In the genomic region with DNA sequence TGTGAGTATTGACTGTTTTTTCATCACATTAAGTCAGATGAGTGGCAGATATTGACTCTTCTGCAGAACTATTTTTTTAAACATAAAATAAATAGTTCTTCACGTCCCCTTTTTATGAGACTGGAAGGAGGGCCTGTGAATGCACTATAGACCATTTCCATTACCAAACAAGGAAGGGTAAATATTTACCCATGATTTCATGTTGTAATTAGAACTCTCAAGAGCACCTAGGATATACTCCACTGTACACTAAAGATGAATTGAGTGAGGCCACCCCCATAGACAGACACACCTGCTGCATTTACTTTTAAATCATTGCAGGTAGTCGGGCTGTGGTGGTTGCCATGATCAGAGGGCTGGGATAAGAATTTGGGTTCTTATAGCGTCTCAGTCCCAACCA, we compare ENCODE assay signal across 25 cellular contexts. TPM values are rescaled to one million over a fixed set of nuclear protein-coding genes. Genes with fewer than 3 reads are reported as not detected.
DNase-seq lines count a peak whose midpoint lies in the region; ATAC-seq and TF ChIP-seq lines count a peak whose summit lies in the region.
"Had no signal": no experiment of that assay in that cellular context is flagged by ENCODE, and none has a peak within 500 bp of the region (broad histone marks: within the 10 kb centered on the region; RNA-seq: fewer than 3 reads in every experiment).

No MANE protein-coding gene starts in this region.

- ATAC-seq in activated T-cell treated with anti-CD3 and anti-CD28 coated beads, Interleukin-2, amount 50 U/mL, for 4 hours = no peak
- no peak for ATAC-seq in GM21515 (IDR thresholded peaks at IDR 0.05; ENCODE audit: unreplicated experiment)
- ATAC-seq: esophagus mucosa; GM12878; natural killer cell treated with Interleukin-12 subunit alpha and Interleukin-12 subunit beta and Interleukin-15 and Interleukin-18, amount 100 ng/mL, for 72 hours had no signal

- DNase-seq in NCI-H2107 treated with DMSO at 0.1 percent for 48 hours (lab: John Stamatoyannopoulos, UW; ENCODE audit: unreplicated experiment) (peak; percentile 81), NCI-H2107 (lab: John Stamatoyannopoulos, UW) (no peak), NCI-H2081 (lab: John Stamatoyannopoulos, UW) (peak; percentile 52 to 85), NCI-H774 (lab: John Stamatoyannopoulos, UW) (peak; percentile 84), neural progenitor cell (ENCODE audit: low spot score) (no peak), NOMO-1 treated with dmso at 0.1 percent for 144 hours (lab: John Stamatoyannopoulos, UW; ENCODE audit: unreplicated experiment) (no peak)
- no peak for DNase-seq in activated T-cell treated with anti-CD3 and anti-CD28 coated beads, Interleukin-2, amount 50 U/mL, for 4 hours
- DNase-seq: 8988T; activated CD4-positive, alpha-beta T cell treated with anti-CD3 and anti-CD28 coated beads, Interleukin-2, amount 50 U/mL, for 1 hour; activated CD8-positive, alpha-beta memory T cell treated with anti-CD3 and anti-CD28 coated beads, Interleukin-2, amount 50 U/mL, for 48 hours; activated gamma-delta T cell; amygdala; H7; kidney glomerular epithelial cell; NCI-H226; posterior cingulate gyrus; Right ventricle myocardium superior; stimulated activated CD4-positive, alpha-beta T cell treated with anti-CD3 and anti-CD28 coated beads, Interleukin-1b, Interleukin-23, amount 100 ng/mL, for 48 hours; stimulated activated naive CD4-positive, alpha-beta T cell; tibial artery had no signal

- H2AFZ ChIP-seq in neural progenitor cell (replicated peaks) = no peak overlapping the region

- peaks cover 2% of the 10 kb centered on the region for H3K27me3 Mint-ChIP-seq in neural progenitor cell (ENCODE audit: insufficient read depth, low read depth)
- no peaks in the 10 kb centered on the region for H3K27me3 Mint-ChIP-seq in activated T-cell treated with anti-CD3 and anti-CD28 coated beads, Interleukin-2, amount 50 U/mL, for 4 hours (ENCODE audit: low read depth)
- H3K27me3 Mint-ChIP-seq: B cell; natural killer cell treated with Interleukin-12 subunit alpha and Interleukin-12 subunit beta and Interleukin-15 and Interleukin-18, amount 100 ng/mL, for 72 hours had no signal

- H3K27ac Mint-ChIP-seq in neural progenitor cell = no peak overlapping the region
- H3K27ac Mint-ChIP-seq: B cell; natural killer cell treated with Interleukin-12 subunit alpha and Interleukin-12 subunit beta and Interleukin-15 and Interleukin-18, amount 100 ng/mL, for 72 hours had no signal

- H3K9ac ChIP-seq in neural progenitor cell = no peak overlapping the region

- no peaks in the 10 kb centered on the region for H3K27me3 ChIP-seq in neural progenitor cell
- H3K27me3 ChIP-seq: tibial artery had no signal

- H3K79me2 ChIP-seq in neural progenitor cell (ENCODE audit: low read depth) = no peaks in the 10 kb centered on the region

- no peak for TF ChIP-seq CTCF in neural progenitor cell (IDR thresholded peaks at IDR 0.05)

- no peaks in the 10 kb centered on the region for H3K9me3 Mint-ChIP-seq in neural progenitor cell
- H3K9me3 Mint-ChIP-seq in activated T-cell treated with anti-CD3 and anti-CD28 coated beads, Interleukin-2, amount 50 U/mL, for 4 hours = no peaks in the 10 kb centered on the region
- H3K9me3 Mint-ChIP-seq: natural killer cell treated with Interleukin-12 subunit alpha and Interleukin-12 subunit beta and Interleukin-15 and Interleukin-18, amount 100 ng/mL, for 72 hours had no signal

- no peak overlapping the region for H3K4me2 ChIP-seq in neural progenitor cell

- no peaks in the 10 kb centered on the region for H3K9me3 ChIP-seq in neural progenitor cell (ENCODE audit: low read depth)
- H3K9me3 ChIP-seq: tibial artery had no signal

- no peak overlapping the region for H3K4me3 ChIP-seq in neural progenitor cell
- H3K4me3 ChIP-seq: GM12878, tibial artery had no signal

- H3K36me3 Mint-ChIP-seq in neural progenitor cell = peaks cover 10% of the 10 kb centered on the region
- H3K36me3 Mint-ChIP-seq in activated T-cell treated with anti-CD3 and anti-CD28 coated beads, Interleukin-2, amount 50 U/mL, for 4 hours (ENCODE audit: insufficient read depth) = peaks cover 28% of the 10 kb centered on the region

- no peaks in the 10 kb centered on the region for H3K36me3 ChIP-seq in neural progenitor cell

- H3K4me1 ChIP-seq in neural progenitor cell = no peaks in the 10 kb centered on the region
- H3K4me1 ChIP-seq: tibial artery had no signal

- H4K20me1 ChIP-seq in neural progenitor cell (ENCODE audit: low read depth) = no peaks in the 10 kb centered on the region

- H3K4me1 Mint-ChIP-seq in neural progenitor cell = peaks cover 10% of the 10 kb centered on the region
- H3K4me1 Mint-ChIP-seq in activated T-cell treated with anti-CD3 and anti-CD28 coated beads, Interleukin-2, amount 50 U/mL, for 4 hours (ENCODE audit: low read depth) = no peaks in the 10 kb centered on the region
- H3K4me1 Mint-ChIP-seq: B cell had no signal

- no peaks in the 10 kb centered on the region for H3F3A ChIP-seq in neural progenitor cell (ENCODE audit: low read depth)

- no peak overlapping the region for H3K4me3 Mint-ChIP-seq in neural progenitor cell
- no peak overlapping the region for H3K4me3 Mint-ChIP-seq in activated T-cell treated with anti-CD3 and anti-CD28 coated beads, Interleukin-2, amount 50 U/mL, for 4 hours
- H3K4me3 Mint-ChIP-seq: B cell; natural killer cell treated with Interleukin-12 subunit alpha and Interleukin-12 subunit beta and Interleukin-15 and Interleukin-18, amount 100 ng/mL, for 72 hours had no signal

- no peak overlapping the region for H3K27ac ChIP-seq in neural progenitor cell
- H3K27ac ChIP-seq: tibial artery had no signal

RNA-seq across cellular contexts. Expression of a gene that starts 22.6 kb away (rescaled TPM):
- total RNA-seq in neural progenitor cell (ENCODE audit: low replicate concordance) = 7.8 and 8.4 TPM in 2 replicates
- 1 to 10 TPM; 6.8 to 8.2 (median 6.8) TPM for total RNA-seq in activated T-cell treated with anti-CD3 and anti-CD28 coated beads, Interleukin-2, amount 50 U/mL, for 4 hours

Comparison
In these comparisons a context has a peak if more than half of its experiments do, and no peak if none do; other contexts are left out.
1. DNase-seq: peak in NCI-H2107 treated with DMSO at 0.1 percent for 48 hours (single experiment), NCI-H2081 (2 of 2) and NCI-H774 (single experiment); none in NCI-H2107 (single experiment), neural progenitor cell (single experiment), activated T-cell treated with anti-CD3 and anti-CD28 coated beads, Interleukin-2, amount 50 U/mL, for 4 hours (single experiment) and NOMO-1 treated with dmso at 0.1 percent for 144 hours (single experiment).